8 cellular contexts compared by ENCODE assay signal in genomic region chr3:87227104-87227834, GRCh38. TPM values are rescaled to one million over a fixed set of nuclear protein-coding genes. Genes with fewer than 3 reads are reported as not detected.
DNase-seq lines count a peak whose midpoint lies in the region; ATAC-seq and TF ChIP-seq lines count a peak whose summit lies in the region.

Gene CHMP2B (plus strand): TSS chr3:87227309. CDS start chr3:87227523, 214 bp downstream.

- H3K27me3 ChIP-seq in trophoblast cell (ENCODE audit: insufficient read depth, low read length) (no peaks in the 10 kb centered on the region), tibial nerve (no peaks in the 10 kb centered on the region)

- H3K27ac Mint-ChIP-seq in T-cell = peak within 1 kb of the TSS; percentile 94 to 97

- peak within 1 kb of the TSS; percentile 91 for H3K9ac ChIP-seq in trophoblast cell (ENCODE audit: low read length)

- in situ Hi-C loops in GM13977 (cut with MboI; ENCODE audit: low pct_unique_long_range_greater_than_20kb, low sequenced_read_pairs, unreplicated experiment) = no loop called here

- peaks cover 7% of the 10 kb centered on the region for H3K79me2 ChIP-seq in trophoblast cell (ENCODE audit: control insufficient read depth, insufficient read depth, low read length, poor library complexity)

- peaks cover 0 to 4% (median 0%) of the 10 kb centered on the region in 3 donors for H3K9me3 Mint-ChIP-seq in T-cell

- TF ChIP-seq CTCF in GM13977 (IDR thresholded peaks at IDR 0.05; ENCODE audit: extremely low read depth, insufficient read depth, missing control alignments) (no peak), tibial nerve (IDR thresholded peaks at IDR 0.05) (peak in 1 of 5 experiments; percentile 36)

- peak within 1 kb of the TSS; percentile 85 for H3K14ac ChIP-seq in trophoblast cell (ENCODE audit: low read length)

- H3K36me3 ChIP-seq in trophoblast cell (ENCODE audit: control insufficient read depth in 1 of 2, insufficient read depth in 2 of 2, low read length in 2 of 2) = no peaks in the 10 kb centered on the region
- no peaks in the 10 kb centered on the region for H3K36me3 ChIP-seq in tibial nerve

- CTCF ChIA-PET in T-cell (lab: Charles Lee) = interaction anchor here in 1 of 2 donors (1.8 kb wide), 1 partner anchor 33 kb away, joined by 9 read pairs; no protein-coding TSS in a partner anchor

- peak within 1 kb of the TSS; percentile 81 for H2BK120ac ChIP-seq in trophoblast cell (ENCODE audit: insufficient read depth, low read length, poor library complexity)

- ATAC-seq in HG02870 (IDR thresholded peaks at IDR 0.05; ENCODE audit: unreplicated experiment) = peak; percentile 94
- peak; percentile 90 to 93 (median 92) for ATAC-seq in T-cell (replicated peaks in 1 of 4)

- peak within 1 kb of the TSS; percentile 93 for H4K8ac ChIP-seq in trophoblast cell (ENCODE audit: low read depth, low read length)

- intact Hi-C loops in cardiac septum (cut with DNase I) = no loop called here

- peak within 1 kb of the TSS; percentile 90 for H4K12ac ChIP-seq in trophoblast cell (ENCODE audit: low read depth, low read length)

- H3K4me3 ChIP-seq in trophoblast cell (ENCODE audit: low read depth, low read length) (peak within 1 kb of the TSS; percentile 83), tibial nerve (peak within 1 kb of the TSS; percentile 67 to 100 (median 81))

- no peaks in the 10 kb centered on the region for H3K9me3 ChIP-seq in trophoblast cell (ENCODE audit: insufficient read depth, low read depth, low read length)
- H3K9me3 ChIP-seq in tibial nerve = no peaks in the 10 kb centered on the region

- H2BK5ac ChIP-seq in trophoblast cell (ENCODE audit: low read depth, low read length, poor library complexity) = peak within 1 kb of the TSS; percentile 91

- peak within 1 kb of the TSS; percentile 91 for H3K18ac ChIP-seq in trophoblast cell (ENCODE audit: low read length)

- 0 to 1% (median 0%) methylated on average over 59 of the region's 59 CpGs for WGBS in adipose tissue, 3 donors
- WGBS in trophoblast cell (ENCODE audit: extremely low coverage, insufficient coverage, insufficient read length) = no CpG with 5 or more reads among the region's 59 CpGs
- 1% methylated on average over 45 to 54 of the region's 59 CpGs for WGBS in tibial nerve, 2 donors

- POLR2A ChIA-PET in T-cell (lab: Charles Lee) = interaction anchor here (0.7 to 1.0 kb wide), 3 partner anchors 774 to 1013 kb away, joined by 3 to 4 read pairs (median 3); partner anchors contain the start of genes CGGBP1 (in 1 of the 2) and ZNF654 (in 1 of the 2)

- H2AFZ ChIP-seq in trophoblast cell (ENCODE audit: insufficient read depth, low read length, poor library complexity) = peak within 1 kb of the TSS; percentile 98

- no peak within 1 kb of the TSS for H3K27ac ChIP-seq in adipose tissue (ENCODE audit: low read depth, low read length)
- H3K27ac ChIP-seq in trophoblast cell (ENCODE audit: low read depth, low read length) = peak within 1 kb of the TSS; percentile 93
- H3K27ac ChIP-seq in tibial nerve = peak within 1 kb of the TSS; percentile 88 to 96 (median 92)

- H3K23ac ChIP-seq in trophoblast cell (ENCODE audit: low read length) = no peak within 1 kb of the TSS

- peak; percentile 73 to 97 for TF ChIP-seq EP300 in tibial nerve (IDR thresholded peaks at IDR 0.05)

- H3K4me1 ChIP-seq in trophoblast cell (ENCODE audit: control insufficient read depth in 1 of 2, insufficient read depth in 2 of 2, low read length in 2 of 2) (no peaks in the 10 kb centered on the region), tibial nerve (peaks cover 0 to 44% (median 18%) of the 10 kb centered on the region in 4 donors)

- H3K27me3 Mint-ChIP-seq in T-cell = peaks cover 4 to 11% of the 10 kb centered on the region in 2 donors

- H3K4me2 ChIP-seq in trophoblast cell (ENCODE audit: low read length) = peak within 1 kb of the TSS; percentile 78

- peaks cover 9% of the 10 kb centered on the region for H3K79me1 ChIP-seq in trophoblast cell (ENCODE audit: low read length)

- H3K4ac ChIP-seq in trophoblast cell (ENCODE audit: low read depth, low read length) = peak within 1 kb of the TSS; percentile 90

- peak within 1 kb of the TSS; percentile 84 for H4K91ac ChIP-seq in trophoblast cell (ENCODE audit: low read depth, low read length)

- peak within 1 kb of the TSS; percentile 99 for H3K4me3 Mint-ChIP-seq in T-cell

- no peak within 1 kb of the TSS for H2AK5ac ChIP-seq in trophoblast cell (ENCODE audit: low read length)

- H3K36me3 Mint-ChIP-seq in T-cell = peaks cover 11% of the 10 kb centered on the region

- H2BK12ac ChIP-seq in trophoblast cell (ENCODE audit: low read length) = no peak within 1 kb of the TSS

- peak; percentile 88 to 92 for TF ChIP-seq POLR2A in tibial nerve (IDR thresholded peaks at IDR 0.05)

- DNase-seq in GM13977 (ENCODE audit: low spot score) (peak; percentile 88), NCI-H146 (lab: John Stamatoyannopoulos, UW) (peak; percentile 94), T-cell (peak; percentile 77 to 93 (median 89)), cardiac septum (ENCODE audit: low spot score) (peak; percentile 98), trophoblast cell (peak; percentile 96 to 98), tibial nerve (ENCODE audit: low spot score in 2 of 2) (peak; percentile 83 to 88)

- peaks cover 44 to 51% (median 44%) of the 10 kb centered on the region in 3 donors for H3K4me1 Mint-ChIP-seq in T-cell

RNA-seq across cellular contexts. Expression of gene CHMP2B, which starts in this region (rescaled TPM):
- total RNA-seq in T-cell = 10 to 100 TPM; 18.3 to 26.3 (median 23.3) TPM
- 10 to 100 TPM; 13.2 to 31.6 (median 18.9) TPM for polyA plus RNA-seq in adipose tissue
- 37.2 TPM for total RNA-seq in cardiac septum
- 45.4 and 46.9 TPM in 2 replicates for polyA plus RNA-seq in trophoblast cell (2013)
- total RNA-seq in tibial nerve = 10 to 100 TPM; 27.3 to 35.2 (median 28.6) TPM
